8 cellular contexts compared by ENCODE assay signal in the genomic region with DNA sequence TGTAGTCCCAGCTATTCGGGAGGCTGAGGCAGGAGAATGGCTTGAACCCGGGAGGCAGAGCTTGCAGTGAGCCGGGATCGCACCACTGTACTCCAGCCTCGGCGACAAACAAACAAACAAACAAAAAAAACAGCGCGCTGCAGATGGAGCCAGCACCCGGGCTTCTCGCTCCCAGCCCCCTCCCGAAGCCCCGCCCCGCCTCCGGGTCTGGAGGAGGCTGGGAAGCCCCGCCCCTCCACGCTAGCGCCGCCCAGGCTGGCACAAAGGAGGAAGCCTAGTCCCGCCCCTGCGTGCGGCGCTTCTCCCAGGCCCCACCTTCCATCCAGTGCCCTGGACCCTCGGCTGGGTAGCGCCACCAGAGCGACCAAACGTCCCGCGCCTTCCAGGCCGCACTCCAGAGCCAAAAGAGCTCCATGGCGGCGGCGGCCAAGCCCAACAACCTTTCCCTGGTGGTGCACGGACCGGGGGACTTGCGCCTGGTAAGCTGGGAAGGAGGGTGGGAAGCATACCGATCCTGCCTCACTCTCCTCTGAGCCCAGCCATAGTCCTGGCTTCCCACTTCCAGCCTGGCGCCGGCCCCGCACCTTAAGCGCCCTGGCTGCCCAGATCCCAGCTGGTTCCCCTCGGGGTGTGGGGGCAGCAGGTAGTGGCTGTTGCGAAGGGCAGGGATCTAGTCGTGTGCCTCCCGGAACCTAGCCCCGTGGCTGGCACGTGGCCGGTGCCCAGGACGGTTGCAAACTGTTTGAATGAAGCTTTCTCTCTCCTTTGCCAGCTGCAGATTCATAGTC. TPM values are rescaled to one million over a fixed set of nuclear protein-coding genes. Genes with fewer than 3 reads are reported as not detected.
DNase-seq lines count a peak whose midpoint lies in the region; ATAC-seq and TF ChIP-seq lines count a peak whose summit lies in the region.

A gene (plus strand): TSS at position 325 of the 788 bp plus-strand sequence. CDS start 89 bp downstream, at position 414.

- peaks cover 5% of the 10 kb centered on the region for H3K9me3 Mint-ChIP-seq in endodermal cell

- H3K27ac ChIP-seq in endodermal cell (ENCODE audit: low read depth, low read length) (peak within 1 kb of the TSS; percentile 75), mesodermal cell (ENCODE audit: low read depth, low read length, severe bottlenecking) (peak within 1 kb of the TSS; percentile 49)

- peak within 1 kb of the TSS; percentile 72 for H3K4me3 Mint-ChIP-seq in endodermal cell

- H3K9me3 ChIP-seq in endodermal cell (ENCODE audit: control insufficient read depth, low read length) (no peaks in the 10 kb centered on the region), mesodermal cell (ENCODE audit: control insufficient read depth, low read length) (no peaks in the 10 kb centered on the region)

- WGBS in endodermal cell (ENCODE audit: insufficient coverage in 1 of 2, insufficient read length in 1 of 2), 2 experiments, result 3 to 5% methylated on average over 12 to 48 of the region's 48 CpGs
- WGBS in mesodermal cell (ENCODE audit: insufficient coverage in 2 of 2), 2 experiments, result 2% methylated on average over 32 to 48 of the region's 48 CpGs

- H3K4me1 ChIP-seq in endodermal cell (ENCODE audit: control insufficient read depth, insufficient read depth, low read length), result peaks cover 5% of the 10 kb centered on the region
- H3K4me1 ChIP-seq in mesodermal cell (ENCODE audit: control insufficient read depth, insufficient read depth, low read length, poor library complexity, severe bottlenecking), result peaks cover 21% of the 10 kb centered on the region

- H3K4me3 ChIP-seq in endodermal cell (ENCODE audit: low read length), result peak within 1 kb of the TSS; percentile 86
- H3K4me3 ChIP-seq in mesodermal cell (ENCODE audit: extremely low read depth, insufficient read depth, low read length, poor library complexity, severe bottlenecking), result peak within 1 kb of the TSS; percentile 68

- H3K27ac Mint-ChIP-seq in endodermal cell, result peak within 1 kb of the TSS; percentile 88

- no peak for TF ChIP-seq CTCF in endodermal cell (conservative IDR thresholded peaks at IDR 0.05)

- H3K4me1 Mint-ChIP-seq in endodermal cell, result peaks cover 24% of the 10 kb centered on the region

- H3K27me3 Mint-ChIP-seq in endodermal cell (ENCODE audit: insufficient read depth), result peaks cover 33% of the 10 kb centered on the region

- H3K9ac ChIP-seq in endodermal cell (ENCODE audit: extremely low read depth, low read length, poor library complexity, severe bottlenecking), result peak within 1 kb of the TSS; percentile 62

- peak; percentile 95 for ATAC-seq in GM21360 (IDR thresholded peaks at IDR 0.05; ENCODE audit: unreplicated experiment)

- DNase-seq in COR-L47 (lab: John Stamatoyannopoulos, UW) (peak; percentile 94), HT1080 (ENCODE audit: low read depth) (peak; percentile 82), NOMO-1 treated with dmso at 0.1 percent for 144 hours (lab: John Stamatoyannopoulos, UW; ENCODE audit: unreplicated experiment) (peak; percentile 50), endodermal cell (peak; percentile 98)
- DNase-seq in activated CD8-positive, alpha-beta memory T cell treated with anti-CD3 and anti-CD28 coated beads, Interleukin-2, amount 50 U/mL, for 1 hour (ENCODE audit: extremely low read depth), result peak; percentile 63
- peak; percentile 85 for DNase-seq in stimulated activated CD8-positive, alpha-beta memory T cell treated with anti-CD3 and anti-CD28 coated beads, Interleukin-15, amount 100 ng/mL, for 24 hours (ENCODE audit: low read depth)

- no peaks in the 10 kb centered on the region for H3K36me3 ChIP-seq in endodermal cell (ENCODE audit: control insufficient read depth, insufficient read depth, low read length)
- peaks cover 6% of the 10 kb centered on the region for H3K36me3 ChIP-seq in mesodermal cell (ENCODE audit: control insufficient read depth, insufficient read depth, low read length)

- H3K36me3 Mint-ChIP-seq in endodermal cell (ENCODE audit: low read depth), result no peaks in the 10 kb centered on the region

- H3K27me3 ChIP-seq in endodermal cell (ENCODE audit: control insufficient read depth, insufficient read depth, low read length, poor library complexity, severe bottlenecking), result no peaks in the 10 kb centered on the region

RNA-seq across cellular contexts. Expression of the gene that starts here (rescaled TPM):
- 47.9 and 53.6 TPM in 2 replicates for total RNA-seq in HT1080 (2014; rRNA removed; shearing (Covaris generic))
- polyA plus RNA-seq in HT1080 (2015; cell fraction: cytosol; rRNA removed), result 37.3 and 37.6 TPM in 2 replicates
- 49.2 and 61.9 TPM in 2 replicates for polyA plus RNA-seq in HT1080 (2015; cell fraction: nucleus; rRNA removed)
- 10 to 100 TPM; 28.7 to 40.3 TPM for total RNA-seq in endodermal cell
- 34.4 TPM for polyA plus RNA-seq in endodermal cell (2013, experiment 1 of 2)
- polyA plus RNA-seq in endodermal cell (2013, experiment 2 of 2), result 28.7 TPM
- polyA plus RNA-seq in mesodermal cell (2013, experiment 1 of 2), result 49.9 TPM
- 41.8 TPM for polyA plus RNA-seq in mesodermal cell (2013, experiment 2 of 2)

Comparison
In these comparisons a context has a peak if more than half of its experiments do, and no peak if none do; other contexts are left out.
1. Peak in every context shown above with its lines: DNase-seq, ATAC-seq, H3K4me3 ChIP-seq and H3K27ac ChIP-seq.